Comparison of ENCODE assay signal across 1 cellular context in genomic region chr1:228111262-228111661, GRCh38.
TF ChIP-seq lines count a peak whose summit lies in the region.

No MANE protein-coding gene starts in this region.

TF ChIP-seq in HepG2, 621 proteins besides CTCF, POLR2A, EP300 and RAD21:
- TF ChIP-seq CEBPB (IDR thresholded peaks at IDR 0.05; ENCODE audit: borderline replicate concordance, low read depth, low read length) (peak; percentile 48; the same call in 1 of the 2 replicates), CEBPG (CRISPR knock-in tag; IDR thresholded peaks at IDR 0.05) (0 out of 2 replicates have a peak, but pooled peaks have one; percentile 26)
